In the genomic region with DNA sequence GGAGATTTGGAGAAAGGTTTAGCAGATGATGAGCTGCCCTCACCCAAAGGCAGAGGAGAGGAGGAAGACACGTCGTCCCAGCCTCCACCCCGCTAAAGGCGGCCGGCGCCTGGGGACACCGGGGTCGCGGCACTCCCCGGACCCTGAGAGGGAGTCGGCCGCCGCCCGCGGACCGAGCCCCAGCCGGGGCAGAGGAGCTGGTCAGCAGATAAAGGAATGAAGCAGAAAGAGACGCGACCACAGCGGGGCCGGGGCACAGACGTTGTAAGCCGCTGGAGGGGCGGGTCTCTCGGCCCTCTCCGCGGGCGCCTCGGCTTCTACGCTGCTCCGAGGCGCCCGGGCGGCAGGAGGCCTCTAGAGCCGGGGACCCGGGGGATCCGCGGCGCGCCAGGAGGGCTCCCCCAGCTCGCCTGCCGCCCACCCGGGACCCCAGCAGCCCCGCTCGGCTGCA, we compare ENCODE assay signal across 8 cellular contexts. TPM values are rescaled to one million over a fixed set of nuclear protein-coding genes. Genes with fewer than 3 reads are reported as not detected.
A peak's percentile ranks its signal among the peaks of the same experiment; 100 is the strongest.
DNase-seq lines count a peak whose midpoint lies in the region; ATAC-seq and TF ChIP-seq lines count a peak whose summit lies in the region.

No MANE protein-coding gene starts in this region.

- DNase-seq in DMS53 (lab: John Stamatoyannopoulos, UW) (peak; percentile 67), DMS53 treated with DMSO at 0.1 percent for 48 hours (lab: John Stamatoyannopoulos, UW; ENCODE audit: unreplicated experiment) (no peak), Peyer's patch (peak; percentile 22 to 70 (median 57)), left cardiac atrium (peak; percentile 47), retinal pigment epithelial cell (ENCODE audit: low read depth) (no peak), NCI-H345 (lab: John Stamatoyannopoulos, UW) (no peak)
- peak; percentile 50 for DNase-seq in activated naive CD8-positive, alpha-beta T cell treated with anti-CD3 and anti-CD28 coated beads for 36 hours

- H3K4me1 ChIP-seq in Peyer's patch = peaks cover 0 to 34% (median 2%) of the 10 kb centered on the region in 4 donors

- TF ChIP-seq POLR2A in Peyer's patch (IDR thresholded peaks at IDR 0.05) = no peak

- peaks cover 4% of the 10 kb centered on the region for H3K27me3 Mint-ChIP-seq in activated naive CD8-positive, alpha-beta T cell treated with anti-CD3 and anti-CD28 coated beads for 36 hours

- no peak for TF ChIP-seq CTCF in Peyer's patch (IDR thresholded peaks at IDR 0.05)
- no peak for TF ChIP-seq CTCF in retinal pigment epithelial cell (conservative IDR thresholded peaks at IDR 0.05; ENCODE audit: low read depth, low read length)

- intact Hi-C loops in left cardiac atrium (cut with DNase I) = loop anchor here in 1 of 2 donors (5.0 kb wide), 1 partner anchor 59 kb away; no protein-coding TSS in a partner anchor

- H3K4me1 Mint-ChIP-seq in activated naive CD8-positive, alpha-beta T cell treated with anti-CD3 and anti-CD28 coated beads for 36 hours = peaks cover 36% of the 10 kb centered on the region

- ATAC-seq in HG02938 (IDR thresholded peaks at IDR 0.05; ENCODE audit: unreplicated experiment) (peak; percentile 32), left cardiac atrium (peak; percentile 80 to 83)

- peak overlapping the region; percentile 91 for H3K4me3 Mint-ChIP-seq in activated naive CD8-positive, alpha-beta T cell treated with anti-CD3 and anti-CD28 coated beads for 36 hours

- peak overlapping the region; percentile 81 to 90 (median 85) for H3K4me3 ChIP-seq in Peyer's patch
- peak overlapping the region; percentile 81 for H3K4me3 ChIP-seq in retinal pigment epithelial cell (ENCODE audit: low read length)

- no peaks in the 10 kb centered on the region for H3K27me3 ChIP-seq in Peyer's patch

- no peaks in the 10 kb centered on the region for H3K9me3 Mint-ChIP-seq in activated naive CD8-positive, alpha-beta T cell treated with anti-CD3 and anti-CD28 coated beads for 36 hours

- no peaks in the 10 kb centered on the region for H3K9me3 ChIP-seq in Peyer's patch

- H3K36me3 Mint-ChIP-seq in activated naive CD8-positive, alpha-beta T cell treated with anti-CD3 and anti-CD28 coated beads for 36 hours = no peaks in the 10 kb centered on the region

- H3K27ac Mint-ChIP-seq in activated naive CD8-positive, alpha-beta T cell treated with anti-CD3 and anti-CD28 coated beads for 36 hours = peak overlapping the region; percentile 91

- peak overlapping the region; percentile 89 to 95 (median 94) for H3K27ac ChIP-seq in Peyer's patch

- H3K36me3 ChIP-seq in Peyer's patch = no peaks in the 10 kb centered on the region

RNA-seq across cellular contexts. Expression of a gene that starts 0.5 kb away (rescaled TPM):
- 100 to 1,000 TPM in 3 of 4 donors, 10 to 100 TPM in 1; 76.0 to 176 (median 102) TPM for total RNA-seq in Peyer's patch
- 10 to 100 TPM; 45.0 to 50.4 TPM for total RNA-seq in activated naive CD8-positive, alpha-beta T cell treated with anti-CD3 and anti-CD28 coated beads for 36 hours
- 10 to 100 TPM; 78.6 to 84.1 TPM for total RNA-seq in left cardiac atrium

Comparison
In these comparisons a context has a peak if more than half of its experiments do, and no peak if none do; other contexts are left out.
1. DNase-seq: peak in DMS53 (single experiment), Peyer's patch (3 of 3), activated naive CD8-positive, alpha-beta T cell treated with anti-CD3 and anti-CD28 coated beads for 36 hours (single experiment) and left cardiac atrium (single experiment); none in DMS53 treated with DMSO at 0.1 percent for 48 hours (single experiment), retinal pigment epithelial cell (single experiment) and NCI-H345 (single experiment).